In genomic region chr14:22766457-22767322, GRCh38 we compare ENCODE assay signal across 8 cellular contexts.
DNase-seq lines count a peak whose midpoint lies in the region; ATAC-seq lines count a peak whose summit lies in the region.

Gene OXA1L, plus strand, starts transcription at chr14:22766688. Its CDS starts 14 bp downstream, at chr14:22766702.

- DNase-seq in ACHN: peak; percentile 96
- DNase-seq in NCI-H345 treated with DMSO at 0.1 percent for 48 hours (lab: John Stamatoyannopoulos, UW; ENCODE audit: unreplicated experiment): peak; percentile 99
- peak; percentile 85 to 91 (median 86) for DNase-seq in activated CD4-positive, CD25-positive, alpha-beta regulatory T cell (lab: John Stamatoyannopoulos, UW)
- peak; percentile 97 for DNase-seq in central memory CD4-positive, alpha-beta T cell
- DNase-seq in iris pigment epithelial cell (ENCODE audit: low read depth): peak; percentile 96
- peak; percentile 86 to 93 for DNase-seq in stimulated activated CD4-positive, alpha-beta T cell treated with anti-CD3 and anti-CD28 coated beads, Interleukin-12 subunit alpha, Interleukin-12 subunit beta, amount 100 ng/mL, for 24 hours (ENCODE audit: low read depth in 2 of 2)

- ATAC-seq in GM18907 (IDR thresholded peaks at IDR 0.05; ENCODE audit: unreplicated experiment): peak; percentile 75
- peak; percentile 74 for ATAC-seq in HG03175 (IDR thresholded peaks at IDR 0.05; ENCODE audit: unreplicated experiment)

- in situ Hi-C loops in ACHN (cut with HindIII; ENCODE audit: low pct_ligation_motif_present, low pct_unique_long_range_greater_than_20kb, low sequenced_read_pairs): no loop called here

Comparison
In these comparisons a context has a peak if more than half of its experiments do, and no peak if none do; other contexts are left out.
1. Peak in every context shown above with its lines: DNase-seq and ATAC-seq.